Comparison of ENCODE assay signal across 1 cellular context in the genomic region with DNA sequence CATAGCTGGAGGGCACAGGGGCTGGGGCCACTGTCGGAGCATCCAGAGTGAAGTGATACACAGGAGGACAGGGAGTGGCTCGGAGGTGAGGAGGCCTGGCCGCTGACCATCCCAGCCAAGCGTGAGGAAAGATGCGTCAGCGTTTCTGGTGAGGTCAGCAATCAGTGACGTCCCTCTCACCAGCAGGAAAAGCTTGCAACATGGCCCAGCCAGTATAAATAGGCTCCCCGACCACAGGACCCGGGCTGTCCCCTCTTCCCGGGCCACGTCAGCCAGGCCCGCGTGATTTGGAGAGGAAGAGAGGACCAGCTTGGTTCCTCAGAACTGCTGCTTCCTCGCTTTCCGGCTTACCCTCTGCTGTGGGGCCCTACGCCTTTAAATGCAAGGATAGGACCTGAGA.
TF ChIP-seq lines count a peak whose summit lies in the region.

No MANE protein-coding gene starts in this region.

TF ChIP-seq in K562, 482 proteins besides CTCF, POLR2A, EP300 and RAD21 (continued from another document and continues in another):
- TF ChIP-seq ZBTB40 (IDR thresholded peaks at IDR 0.05) = no peak
- no peak for TF ChIP-seq ZBTB40 (CRISPR knock-in tag; IDR thresholded peaks at IDR 0.05)
- TF ChIP-seq, protein P1, sequence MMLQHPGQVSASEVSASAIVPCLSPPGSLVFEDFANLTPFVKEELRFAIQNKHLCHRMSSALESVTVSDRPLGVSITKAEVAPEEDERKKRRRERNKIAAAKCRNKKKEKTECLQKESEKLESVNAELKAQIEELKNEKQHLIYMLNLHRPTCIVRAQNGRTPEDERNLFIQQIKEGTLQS (IDR thresholded peaks at IDR 0.05) = peak; percentile 76
- TF ChIP-seq, protein P1 (CRISPR knock-in tag; conservative IDR thresholded peaks at IDR 0.05) = no peak
- TF ChIP-seq MED1 (CRISPR knock-in tag; IDR thresholded peaks at IDR 0.05; ENCODE audit: borderline replicate concordance) = no peak
- TF ChIP-seq TAF1 (IDR thresholded peaks at IDR 0.05; ENCODE audit: control insufficient read depth, extremely low read depth, insufficient read depth, low read length, severe bottlenecking) = no peak
- TF ChIP-seq ZNF121 (CRISPR knock-in tag; conservative IDR thresholded peaks at IDR 0.05) = no peak
- peak; percentile 78 for TF ChIP-seq MAFK (IDR thresholded peaks at IDR 0.05; ENCODE audit: low read length)
- TF ChIP-seq ZBTB12 (CRISPR knock-in tag; IDR thresholded peaks at IDR 0.05) = no peak
- no peak for TF ChIP-seq ATF6 (CRISPR knock-in tag; IDR thresholded peaks at IDR 0.05)
- TF ChIP-seq, protein P2, sequence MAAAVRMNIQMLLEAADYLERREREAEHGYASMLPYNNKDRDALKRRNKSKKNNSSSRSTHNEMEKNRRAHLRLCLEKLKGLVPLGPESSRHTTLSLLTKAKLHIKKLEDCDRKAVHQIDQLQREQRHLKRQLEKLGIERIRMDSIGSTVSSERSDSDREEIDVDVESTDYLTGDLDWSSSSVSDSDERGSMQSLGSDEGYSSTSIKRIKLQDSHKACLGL (CRISPR knock-in tag; IDR thresholded peaks at IDR 0.05; ENCODE audit: borderline replicate concordance, poor library complexity, severe bottlenecking) = no peak
- TF ChIP-seq ATF1 (CRISPR knock-in tag; IDR thresholded peaks at IDR 0.05) = no peak
- TF ChIP-seq ATF1 (tag; IDR thresholded peaks at IDR 0.05) = peak; percentile 67
- TF ChIP-seq CREM (IDR thresholded peaks at IDR 0.05; ENCODE audit: low read depth) = peak; percentile 85
- TF ChIP-seq RFX7 (CRISPR knock-in tag; IDR thresholded peaks at IDR 0.05) = no peak
- no peak for TF ChIP-seq CUX1 (CRISPR knock-in tag; IDR thresholded peaks at IDR 0.05)
- TF ChIP-seq POLR2B (IDR thresholded peaks at IDR 0.05; ENCODE audit: low read depth, partially characterized antibody) = no peak
- no peak for TF ChIP-seq KAT8 (IDR thresholded peaks at IDR 0.05; ENCODE audit: low read depth)
- no peak for TF ChIP-seq SP1 (CRISPR knock-in tag; IDR thresholded peaks at IDR 0.05)
- TF ChIP-seq RBM25 (IDR thresholded peaks at IDR 0.05; ENCODE audit: low read depth, low read length, severe bottlenecking) = no peak
- no peak for TF ChIP-seq HDAC2 (IDR thresholded peaks at IDR 0.05)
- 0 out of 2 replicates have a peak, but pooled peaks have one; percentile 39 for TF ChIP-seq CTBP1 (IDR thresholded peaks at IDR 0.05; ENCODE audit: borderline replicate concordance)
- TF ChIP-seq IRF1 (CRISPR knock-in tag; IDR thresholded peaks at IDR 0.05; ENCODE audit: borderline replicate concordance) = no peak
- TF ChIP-seq KLF13 (tag; IDR thresholded peaks at IDR 0.05; ENCODE audit: borderline replicate concordance, low read depth) = no peak
- TF ChIP-seq STAT5A (IDR thresholded peaks at IDR 0.05; ENCODE audit: borderline replicate concordance, low read length) = no peak
- TF ChIP-seq ZNF766 (CRISPR knock-in tag; conservative IDR thresholded peaks at IDR 0.05) = no peak
- TF ChIP-seq CBX8 (IDR thresholded peaks at IDR 0.05; ENCODE audit: borderline replicate concordance, extremely low read depth, low read depth, low read length, poor library complexity, severe bottlenecking) = no peak
- no peak for TF ChIP-seq SMARCB1 (IDR thresholded peaks at IDR 0.05; ENCODE audit: insufficient read length, low read depth)
- TF ChIP-seq PRPF4 (IDR thresholded peaks at IDR 0.05; ENCODE audit: insufficient read depth, low read depth, low read length, poor library complexity, severe bottlenecking) = no peak
- TF ChIP-seq HLTF (IDR thresholded peaks at IDR 0.05) = no peak
- no peak for TF ChIP-seq DEAF1 (CRISPR knock-in tag; IDR thresholded peaks at IDR 0.05)
- TF ChIP-seq FOXK1 (CRISPR knock-in tag; IDR thresholded peaks at IDR 0.05; ENCODE audit: borderline replicate concordance) = no peak
- TF ChIP-seq NFRKB (IDR thresholded peaks at IDR 0.05; ENCODE audit: low read depth) = no peak
- TF ChIP-seq POLR2H (tag; IDR thresholded peaks at IDR 0.05; ENCODE audit: low read depth) = no peak
- TF ChIP-seq TFAP4 (CRISPR knock-in tag; IDR thresholded peaks at IDR 0.05; ENCODE audit: borderline replicate concordance) = no peak
- no peak for TF ChIP-seq ZNF133 (CRISPR knock-in tag; IDR thresholded peaks at IDR 0.05)
